In genomic region chr22:50200333-50201190, GRCh38 we compare ENCODE assay signal across 1 cellular context.
A peak's percentile ranks its signal among the peaks of the same experiment; 100 is the strongest.
TF ChIP-seq lines count a peak whose summit lies in the region.

A gene with protein sequence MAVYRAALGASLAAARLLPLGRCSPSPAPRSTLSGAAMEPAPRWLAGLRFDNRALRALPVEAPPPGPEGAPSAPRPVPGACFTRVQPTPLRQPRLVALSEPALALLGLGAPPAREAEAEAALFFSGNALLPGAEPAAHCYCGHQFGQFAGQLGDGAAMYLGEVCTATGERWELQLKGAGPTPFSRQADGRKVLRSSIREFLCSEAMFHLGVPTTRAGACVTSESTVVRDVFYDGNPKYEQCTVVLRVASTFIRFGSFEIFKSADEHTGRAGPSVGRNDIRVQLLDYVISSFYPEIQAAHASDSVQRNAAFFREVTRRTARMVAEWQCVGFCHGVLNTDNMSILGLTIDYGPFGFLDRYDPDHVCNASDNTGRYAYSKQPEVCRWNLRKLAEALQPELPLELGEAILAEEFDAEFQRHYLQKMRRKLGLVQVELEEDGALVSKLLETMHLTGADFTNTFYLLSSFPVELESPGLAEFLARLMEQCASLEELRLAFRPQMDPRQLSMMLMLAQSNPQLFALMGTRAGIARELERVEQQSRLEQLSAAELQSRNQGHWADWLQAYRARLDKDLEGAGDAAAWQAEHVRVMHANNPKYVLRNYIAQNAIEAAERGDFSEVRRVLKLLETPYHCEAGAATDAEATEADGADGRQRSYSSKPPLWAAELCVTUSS (plus strand): TSS chr22:50201011. CDS start chr22:50201037, 26 bp downstream.

TF ChIP-seq in K562, 482 proteins besides CTCF, POLR2A, EP300 and RAD21 (continued from another document and continues in another):
- TF ChIP-seq, protein P1, sequence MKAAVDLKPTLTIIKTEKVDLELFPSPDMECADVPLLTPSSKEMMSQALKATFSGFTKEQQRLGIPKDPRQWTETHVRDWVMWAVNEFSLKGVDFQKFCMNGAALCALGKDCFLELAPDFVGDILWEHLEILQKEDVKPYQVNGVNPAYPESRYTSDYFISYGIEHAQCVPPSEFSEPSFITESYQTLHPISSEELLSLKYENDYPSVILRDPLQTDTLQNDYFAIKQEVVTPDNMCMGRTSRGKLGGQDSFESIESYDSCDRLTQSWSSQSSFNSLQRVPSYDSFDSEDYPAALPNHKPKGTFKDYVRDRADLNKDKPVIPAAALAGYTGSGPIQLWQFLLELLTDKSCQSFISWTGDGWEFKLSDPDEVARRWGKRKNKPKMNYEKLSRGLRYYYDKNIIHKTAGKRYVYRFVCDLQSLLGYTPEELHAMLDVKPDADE (conservative IDR thresholded peaks at IDR 0.05; ENCODE audit: control insufficient read depth, low read depth, low read length), result peak; percentile 8; the same call in 1 of the 2 replicates
- TF ChIP-seq, protein P2, sequence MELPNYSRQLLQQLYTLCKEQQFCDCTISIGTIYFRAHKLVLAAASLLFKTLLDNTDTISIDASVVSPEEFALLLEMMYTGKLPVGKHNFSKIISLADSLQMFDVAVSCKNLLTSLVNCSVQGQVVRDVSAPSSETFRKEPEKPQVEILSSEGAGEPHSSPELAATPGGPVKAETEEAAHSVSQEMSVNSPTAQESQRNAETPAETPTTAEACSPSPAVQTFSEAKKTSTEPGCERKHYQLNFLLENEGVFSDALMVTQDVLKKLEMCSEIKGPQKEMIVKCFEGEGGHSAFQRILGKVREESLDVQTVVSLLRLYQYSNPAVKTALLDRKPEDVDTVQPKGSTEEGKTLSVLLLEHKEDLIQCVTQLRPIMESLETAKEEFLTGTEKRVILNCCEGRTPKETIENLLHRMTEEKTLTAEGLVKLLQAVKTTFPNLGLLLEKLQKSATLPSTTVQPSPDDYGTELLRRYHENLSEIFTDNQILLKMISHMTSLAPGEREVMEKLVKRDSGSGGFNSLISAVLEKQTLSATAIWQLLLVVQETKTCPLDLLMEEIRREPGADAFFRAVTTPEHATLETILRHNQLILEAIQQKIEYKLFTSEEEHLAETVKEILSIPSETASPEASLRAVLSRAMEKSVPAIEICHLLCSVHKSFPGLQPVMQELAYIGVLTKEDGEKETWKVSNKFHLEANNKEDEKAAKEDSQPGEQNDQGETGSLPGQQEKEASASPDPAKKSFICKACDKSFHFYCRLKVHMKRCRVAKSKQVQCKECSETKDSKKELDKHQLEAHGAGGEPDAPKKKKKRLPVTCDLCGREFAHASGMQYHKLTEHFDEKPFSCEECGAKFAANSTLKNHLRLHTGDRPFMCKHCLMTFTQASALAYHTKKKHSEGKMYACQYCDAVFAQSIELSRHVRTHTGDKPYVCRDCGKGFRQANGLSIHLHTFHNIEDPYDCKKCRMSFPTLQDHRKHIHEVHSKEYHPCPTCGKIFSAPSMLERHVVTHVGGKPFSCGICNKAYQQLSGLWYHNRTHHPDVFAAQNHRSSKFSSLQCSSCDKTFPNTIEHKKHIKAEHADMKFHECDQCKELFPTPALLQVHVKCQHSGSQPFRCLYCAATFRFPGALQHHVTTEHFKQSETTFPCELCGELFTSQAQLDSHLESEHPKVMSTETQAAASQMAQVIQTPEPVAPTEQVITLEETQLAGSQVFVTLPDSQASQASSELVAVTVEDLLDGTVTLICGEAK (IDR thresholded peaks at IDR 0.05), result peak; percentile 93
- TF ChIP-seq, protein P2 (CRISPR knock-in tag; IDR thresholded peaks at IDR 0.05), result no peak
- TF ChIP-seq HCFC1 (IDR thresholded peaks at IDR 0.05; ENCODE audit: low read depth, low read length) (peak; percentile 72), RBM22 (IDR thresholded peaks at IDR 0.05; ENCODE audit: low read depth, low read length, poor library complexity, severe bottlenecking) (peak; percentile 7), LEF1 (IDR thresholded peaks at IDR 0.05) (no peak), PCBP1 (IDR thresholded peaks at IDR 0.05; ENCODE audit: low read depth, low read length, poor library complexity, severe bottlenecking) (no peak), ZNF592 (IDR thresholded peaks at IDR 0.05) (no peak), HNRNPUL1 (IDR thresholded peaks at IDR 0.05; ENCODE audit: low read length) (no peak), NCOR1 (IDR thresholded peaks at IDR 0.05) (no peak), CBX8 (IDR thresholded peaks at IDR 0.05; ENCODE audit: borderline replicate concordance, extremely low read depth, low read depth, low read length, poor library complexity, severe bottlenecking) (no peak), E2F5 (CRISPR knock-in tag; IDR thresholded peaks at IDR 0.05) (no peak), KDM1A (IDR thresholded peaks at IDR 0.05) (no peak), ZNF449 (CRISPR knock-in tag; IDR thresholded peaks at IDR 0.05) (no peak), CREB5 (CRISPR knock-in tag; IDR thresholded peaks at IDR 0.05) (no peak), DACH1 (IDR thresholded peaks at IDR 0.05; ENCODE audit: partially characterized antibody) (no peak)
- TF ChIP-seq, protein P3, sequence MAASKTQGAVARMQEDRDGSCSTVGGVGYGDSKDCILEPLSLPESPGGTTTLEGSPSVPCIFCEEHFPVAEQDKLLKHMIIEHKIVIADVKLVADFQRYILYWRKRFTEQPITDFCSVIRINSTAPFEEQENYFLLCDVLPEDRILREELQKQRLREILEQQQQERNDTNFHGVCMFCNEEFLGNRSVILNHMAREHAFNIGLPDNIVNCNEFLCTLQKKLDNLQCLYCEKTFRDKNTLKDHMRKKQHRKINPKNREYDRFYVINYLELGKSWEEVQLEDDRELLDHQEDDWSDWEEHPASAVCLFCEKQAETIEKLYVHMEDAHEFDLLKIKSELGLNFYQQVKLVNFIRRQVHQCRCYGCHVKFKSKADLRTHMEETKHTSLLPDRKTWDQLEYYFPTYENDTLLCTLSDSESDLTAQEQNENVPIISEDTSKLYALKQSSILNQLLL (CRISPR knock-in tag; IDR thresholded peaks at IDR 0.05; ENCODE audit: borderline replicate concordance), result no peak
